27 cellular contexts compared by ENCODE assay signal in the genomic region with DNA sequence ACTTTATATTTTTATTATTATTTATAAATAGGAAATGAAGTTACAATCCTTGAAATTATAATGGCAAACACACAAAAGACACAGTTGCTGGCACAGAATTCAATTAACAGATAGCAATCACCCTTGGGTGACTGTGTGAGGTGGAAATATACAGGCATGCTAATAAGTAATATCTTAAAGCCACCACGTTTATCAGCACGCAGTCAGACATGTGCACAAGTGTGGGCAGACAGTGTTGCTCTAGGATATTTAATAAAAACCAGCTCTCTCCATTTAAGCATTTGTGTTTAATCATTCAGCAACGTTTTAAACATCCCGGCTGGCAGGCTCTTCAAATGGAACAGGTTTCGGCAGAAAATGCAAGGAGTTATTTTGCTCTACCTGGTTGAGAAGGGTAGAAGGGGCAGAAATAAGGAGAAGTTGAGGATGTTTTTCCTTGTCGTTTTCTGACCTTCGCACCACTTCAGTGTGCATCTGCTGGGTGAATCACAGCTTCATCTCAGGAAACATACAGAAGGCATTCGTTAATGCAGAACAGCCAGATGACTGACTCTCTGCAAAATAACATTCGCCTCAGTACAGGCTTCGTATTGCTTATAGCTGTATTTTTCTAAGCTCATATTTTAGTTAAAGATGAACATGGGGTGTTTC.
"Had no signal": no experiment of that assay in that cellular context is flagged by ENCODE, and none has a peak within 500 bp of the region (broad histone marks: within the 10 kb centered on the region; RNA-seq: fewer than 3 reads in every experiment).

No MANE protein-coding gene starts in this region.

- H3K9me3 Mint-ChIP-seq: activated CD4-positive, alpha-beta memory T cell treated with anti-CD3 and anti-CD28 coated beads for 36 hours; activated CD4-positive, alpha-beta T cell treated with anti-CD3 and anti-CD28 coated beads, Interleukin-2, amount 10 ng/mL, durations not matched to agents 24 days and 14 days; activated naive CD4-positive, alpha-beta T cell treated with anti-CD3 and anti-CD28 coated beads for 36 hours; activated naive CD8-positive, alpha-beta T cell treated with anti-CD3 and anti-CD28 coated beads, Interleukin-2, amount 10 ng/mL, durations not matched to agents 7 days and 5 days; activated T-helper 1 cell treated with anti-CD3 and anti-CD28 coated beads, Interleukin-12 subunit alpha, Interleukin-12 subunit beta, Interleukin-2, Interleukin-4 antibody, amounts not matched to agents 30 ng/mL and 10 ng/mL and 1 ng/mL, durations not matched to agents 14 hours and 24 hours and 36 hours; natural killer cell treated with Interleukin-12 subunit alpha and Interleukin-12 subunit beta and Interleukin-15 and Interleukin-18, amount 100 ng/mL, for 72 hours; T-helper 1 cell treated with Interleukin-12 subunit alpha and Interleukin-12 subunit beta and Interleukin-4 antibody, amounts not matched to agents 30 μg/mL and 1 μg/mL, for 36 hours had no signal

- H3K27me3 Mint-ChIP-seq: activated CD4-positive, alpha-beta T cell treated with anti-CD3 and anti-CD28 coated beads, Interleukin-2, amount 10 ng/mL, durations not matched to agents 24 days and 14 days; activated naive CD8-positive, alpha-beta T cell treated with anti-CD3 and anti-CD28 coated beads, Interleukin-2, amount 10 ng/mL, durations not matched to agents 7 days and 5 days had no signal

- H3K9me3 ChIP-seq: left ventricle myocardium inferior, testis, transverse colon, uterus had no signal

- H3K4me1 Mint-ChIP-seq: activated CD4-positive, alpha-beta T cell treated with anti-CD3 and anti-CD28 coated beads, Interleukin-2, amount 10 ng/mL, durations not matched to agents 24 days and 14 days; activated naive CD8-positive, alpha-beta T cell treated with anti-CD3 and anti-CD28 coated beads, Interleukin-2, amount 10 ng/mL, durations not matched to agents 7 days and 5 days had no signal

- H3K4me3 ChIP-seq: coronary artery, dorsolateral prefrontal cortex, left ventricle myocardium inferior, lung, mucosa of descending colon, testis, transverse colon, uterus had no signal

- H3K4me1 ChIP-seq: foreskin keratinocyte, left ventricle myocardium inferior, testis, transverse colon, uterus had no signal

- H3K27ac ChIP-seq: coronary artery, foreskin keratinocyte, left ventricle myocardium inferior, testis, transverse colon, uterus had no signal

- H3K36me3 Mint-ChIP-seq: activated CD4-positive, alpha-beta memory T cell treated with anti-CD3 and anti-CD28 coated beads for 36 hours; activated naive CD8-positive, alpha-beta T cell treated with anti-CD3 and anti-CD28 coated beads, Interleukin-2, amount 10 ng/mL, durations not matched to agents 7 days and 5 days; natural killer cell treated with Interleukin-12 subunit alpha and Interleukin-12 subunit beta and Interleukin-15 and Interleukin-18, amount 100 ng/mL, for 72 hours had no signal

- ATAC-seq: foreskin keratinocyte; mucosa of descending colon; natural killer cell treated with Interleukin-12 subunit alpha and Interleukin-12 subunit beta and Interleukin-15 and Interleukin-18, amount 100 ng/mL, for 72 hours; right cardiac atrium had no signal

- H3K4me3 Mint-ChIP-seq: activated CD4-positive, alpha-beta memory T cell treated with anti-CD3 and anti-CD28 coated beads for 36 hours; activated CD4-positive, alpha-beta T cell treated with anti-CD3 and anti-CD28 coated beads, Interleukin-2, amount 10 ng/mL, durations not matched to agents 24 days and 14 days; activated naive CD4-positive, alpha-beta T cell treated with anti-CD3 and anti-CD28 coated beads for 36 hours; activated naive CD8-positive, alpha-beta T cell treated with anti-CD3 and anti-CD28 coated beads, Interleukin-2, amount 10 ng/mL, durations not matched to agents 7 days and 5 days; activated T-helper 1 cell treated with anti-CD3 and anti-CD28 coated beads, Interleukin-12 subunit alpha, Interleukin-12 subunit beta, Interleukin-2, Interleukin-4 antibody, amounts not matched to agents 30 ng/mL and 10 ng/mL and 1 ng/mL, durations not matched to agents 14 hours and 24 hours and 36 hours; natural killer cell treated with Interleukin-12 subunit alpha and Interleukin-12 subunit beta and Interleukin-15 and Interleukin-18, amount 100 ng/mL, for 72 hours; T-helper 1 cell treated with Interleukin-12 subunit alpha and Interleukin-12 subunit beta and Interleukin-4 antibody, amounts not matched to agents 30 μg/mL and 1 μg/mL, for 36 hours had no signal

- H3K36me3 ChIP-seq: left ventricle myocardium inferior, transverse colon, uterus had no signal

- DNase-seq: activated CD4-positive, alpha-beta memory T cell treated with anti-CD3 and anti-CD28 coated beads for 36 hours; activated CD4-positive, alpha-beta T cell treated with anti-CD3 and anti-CD28 coated beads, Interleukin-2, amount 10 ng/mL, durations not matched to agents 24 days and 14 days; activated CD4-positive, CD25-positive, alpha-beta regulatory T cell treated with anti-CD3 and anti-CD28 coated beads, Interleukin-2, amount 50 U/mL, for 72 hours; activated CD8-positive, alpha-beta memory T cell treated with anti-CD3 and anti-CD28 coated beads, Interleukin-2, amount 50 U/mL, for 4 hours; activated effector memory CD4-positive, alpha-beta T cell treated with anti-CD3 and anti-CD28 coated beads, Interleukin-2, amount 50 U/mL, for 16 hours; activated naive CD4-positive, alpha-beta T cell treated with anti-CD3 and anti-CD28 coated beads for 36 hours; activated naive CD8-positive, alpha-beta T cell treated with anti-CD3 and anti-CD28 coated beads, Interleukin-2, amount 10 ng/mL, durations not matched to agents 7 days and 5 days; activated T-cell treated with anti-CD3 and anti-CD28 coated beads, Interleukin-2, amount 50 U/mL, for 1 hour; amniotic stem cell; dorsolateral prefrontal cortex; effector memory CD4-positive, alpha-beta T cell; erythroblast; foreskin keratinocyte; left ventricle myocardium inferior; mucosa of descending colon; right cardiac atrium; stimulated activated CD4-positive, alpha-beta T cell treated with anti-CD3 and anti-CD28 coated beads, Interleukin-2, amount 100 ng/mL, for 48 hours; stimulated activated naive CD4-positive, alpha-beta T cell treated with Interleukin-2 at 50 U/mL for 16 hours; T1000; testis; transverse colon; uterus had no signal

- H3K27ac Mint-ChIP-seq: activated CD4-positive, alpha-beta memory T cell treated with anti-CD3 and anti-CD28 coated beads for 36 hours; activated CD4-positive, alpha-beta T cell treated with anti-CD3 and anti-CD28 coated beads, Interleukin-2, amount 10 ng/mL, durations not matched to agents 24 days and 14 days; activated naive CD4-positive, alpha-beta T cell treated with anti-CD3 and anti-CD28 coated beads for 36 hours; activated naive CD8-positive, alpha-beta T cell treated with anti-CD3 and anti-CD28 coated beads, Interleukin-2, amount 10 ng/mL, durations not matched to agents 7 days and 5 days; activated T-helper 1 cell treated with anti-CD3 and anti-CD28 coated beads, Interleukin-12 subunit alpha, Interleukin-12 subunit beta, Interleukin-2, Interleukin-4 antibody, amounts not matched to agents 30 ng/mL and 10 ng/mL and 1 ng/mL, durations not matched to agents 14 hours and 24 hours and 36 hours; natural killer cell treated with Interleukin-12 subunit alpha and Interleukin-12 subunit beta and Interleukin-15 and Interleukin-18, amount 100 ng/mL, for 72 hours; T-helper 1 cell treated with Interleukin-12 subunit alpha and Interleukin-12 subunit beta and Interleukin-4 antibody, amounts not matched to agents 30 μg/mL and 1 μg/mL, for 36 hours had no signal

- H3K27me3 ChIP-seq: dorsolateral prefrontal cortex, foreskin keratinocyte, testis, transverse colon, uterus had no signal
